Comparison of ENCODE assay signal across 7 cellular contexts in the genomic region with DNA sequence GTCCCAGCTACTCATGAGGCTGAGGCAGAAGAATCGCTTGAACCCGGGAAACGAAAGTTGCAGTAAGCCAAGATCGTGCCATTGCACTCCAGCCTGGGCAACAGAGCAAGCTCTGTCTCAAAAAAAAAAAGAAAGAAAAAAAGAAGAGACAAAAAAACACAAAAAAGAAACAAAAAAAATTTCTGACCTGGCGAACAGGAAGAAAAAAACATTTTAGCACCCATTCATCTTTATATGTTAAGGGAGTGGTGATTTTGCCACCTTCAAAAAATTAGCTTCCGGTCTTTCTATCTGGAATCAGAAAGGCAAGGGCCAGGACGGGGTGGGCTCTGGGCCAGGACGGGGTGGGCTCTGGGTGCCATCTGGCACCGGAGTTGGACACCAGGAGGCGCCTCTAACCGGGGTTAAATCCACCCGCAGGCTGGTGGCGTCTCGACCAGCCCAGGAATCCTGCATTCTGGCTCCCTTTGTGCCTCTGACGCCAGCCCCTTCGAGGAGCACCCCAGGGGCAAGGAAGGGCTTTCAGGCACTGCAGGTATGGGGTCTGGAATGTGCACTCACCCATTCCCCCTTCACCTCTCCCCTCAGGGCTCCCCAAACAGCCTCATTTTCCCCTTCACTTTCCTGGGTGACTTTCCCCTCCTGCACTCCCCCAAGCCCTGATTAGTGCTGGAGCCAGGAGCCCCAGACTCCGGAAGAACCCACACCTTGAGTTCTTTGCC. TPM values are rescaled to one million over a fixed set of nuclear protein-coding genes. Genes with fewer than 3 reads are reported as not detected.
DNase-seq lines count a peak whose midpoint lies in the region; ATAC-seq, FAIRE-seq and TF ChIP-seq lines count a peak whose summit lies in the region.

No MANE protein-coding gene starts in this region.

- no peak overlapping the region for H3K4ac ChIP-seq in H1 (replicated peaks; ENCODE audit: insufficient read length, low read depth, low read length)

- H2AFZ ChIP-seq in H1 (ENCODE audit: low read length), result peak overlapping the region; percentile 87

- no peak overlapping the region for H2BK20ac ChIP-seq in H1 (ENCODE audit: low read length)

- H3K23me2 ChIP-seq in H1 (ENCODE audit: low read depth, low read length), result no peaks in the 10 kb centered on the region

- TF ChIP-seq EP300 in H1 (IDR thresholded peaks at IDR 0.05; ENCODE audit: borderline replicate concordance in 1 of 2, low read depth in 2 of 2, low read length in 2 of 2), result no peak; a peak in 1 of 3 replicates

- peak overlapping the region; percentile 2 for H4K5ac ChIP-seq in H1 (ENCODE audit: insufficient read length, low read depth, low read length)

- no peaks in the 10 kb centered on the region for H3K36me3 ChIP-seq in H1 (ENCODE audit: control insufficient read depth in 2 of 4, insufficient read depth in 4 of 4, low read length in 3 of 4)

- H4K8ac ChIP-seq in H1 (ENCODE audit: extremely low read depth, insufficient read depth, low read length), result peak overlapping the region; percentile 28; the same call in 1 of the 2 replicates

- H3K18ac ChIP-seq in H1 (ENCODE audit: extremely low read depth, low read length), result no peak overlapping the region

- ATAC-seq in HG03521 (IDR thresholded peaks at IDR 0.05; ENCODE audit: unreplicated experiment), result no peak

- no peak overlapping the region for H3K23ac ChIP-seq in H1 (ENCODE audit: insufficient read length)

- no peak for FAIRE-seq in H1 (lab: Jason Lieb, UNC)

- H3K56ac ChIP-seq in H1 (replicated peaks; ENCODE audit: insufficient read length, low read depth, low read length), result no peak overlapping the region

- H3K9ac ChIP-seq in H1 (replicated peaks in 1 of 4; ENCODE audit: extremely low read depth in 1 of 4, low read depth in 3 of 4, low read length in 3 of 4), result no peak overlapping the region

- peak overlapping the region in 1 of 2 experiments; percentile 54; a peak in 3 of 4 replicates for H3K4me2 ChIP-seq in H1 (ENCODE audit: insufficient read depth in 1 of 2, low read depth in 2 of 2, low read length in 2 of 2)

- H2BK12ac ChIP-seq in H1 (ENCODE audit: low read depth, low read length), result 0 out of 2 replicates have a peak overlapping the region, but pooled peaks have one; percentile 88

- no peaks in the 10 kb centered on the region for H3K9me3 ChIP-seq in H1 (ENCODE audit: insufficient read depth in 2 of 2, low read depth in 1 of 2, low read length in 1 of 2)

- CTCF ChIA-PET in H1 (lab: Charles Lee; ENCODE audit: partially characterized antibody), result interaction anchor here (0.6 to 6.6 kb wide), 17 partner anchors 11 to 507 kb away, joined by 3 to 70 read pairs (median 4); a partner anchor contains a TSS

- 0 out of 2 replicates have a peak overlapping the region, but pooled peaks have one; percentile 11 for H3K27ac ChIP-seq in H1 (ENCODE audit: low read depth, low read length)

- in situ Hi-C loops in GM13976 (cut with MboI; ENCODE audit: low sequenced_read_pairs, unreplicated experiment), result loop anchor here (5.0 kb wide), 1 partner anchor 77 kb away; no protein-coding TSS in a partner anchor

- H4K91ac ChIP-seq in H1 (replicated peaks; ENCODE audit: insufficient read length, low read length), result peak overlapping the region; percentile 96

- H3K27me3 ChIP-seq in H1 (replicated peaks in 1 of 4; ENCODE audit: control insufficient read depth in 3 of 4, extremely low read depth in 1 of 4, insufficient read depth in 3 of 4, low read length in 3 of 4), result no peaks in the 10 kb centered on the region; a peak in 2 of 7 replicates

- POLR2A ChIA-PET in H1 (lab: Charles Lee; ENCODE audit: partially characterized antibody), result interaction anchor here (1.0 to 6.6 kb wide), 4 partner anchors 10 to 64 kb away, joined by 3 to 56 read pairs (median 13); a partner anchor contains a TSS

- peak; percentile 75 for DNase-seq in GM13976 (ENCODE audit: low spot score)
- peak; percentile 39 for DNase-seq in NCI-H774 (lab: John Stamatoyannopoulos, UW)
- DNase-seq in activated CD8-positive, alpha-beta memory T cell treated with anti-CD3 and anti-CD28 coated beads for 24 hours, result peak; percentile 88
- peak in 1 of 2 experiments; percentile 88 for DNase-seq in H1 (ENCODE audit: low read depth in 1 of 2, low spot score in 2 of 2)
- DNase-seq in mucosa of gallbladder (ENCODE audit: low spot score), result peak; percentile 77
- peak; percentile 42 to 62 for DNase-seq in stimulated activated CD8-positive, alpha-beta memory T cell treated with anti-CD3 and anti-CD28 coated beads, Interleukin-7, amount 100 ng/mL, for 1 hour (ENCODE audit: low read depth in 2 of 2)

- no peaks in the 10 kb centered on the region for H4K20me1 ChIP-seq in H1 (replicated peaks in 1 of 2; ENCODE audit: control insufficient read depth in 1 of 2, insufficient read depth in 2 of 2, low read length in 2 of 2)

- WGBS in H1 (ENCODE audit: extremely low coverage in 1 of 2, insufficient coverage in 1 of 2, insufficient read length in 1 of 2, insufficient replicate concordance in 2 of 2, low coverage in 1 of 2, low lambda C conversion rate in 2 of 2, missing lambda C conversion rate in 1 of 2), 2 experiments, result 35% methylated on average over 16 of the region's 17 CpGs; no CpG with 5 or more reads in 1 of the 2 experiments

- peak overlapping the region in 1 of 4 experiments; percentile 7; a peak in 1 of 8 replicates for H3K4me3 ChIP-seq in H1 (ENCODE audit: extremely low read depth in 1 of 4, insufficient read depth in 2 of 4, low read depth in 3 of 4, low read length in 4 of 4)

- H3K79me2 ChIP-seq in H1 (ENCODE audit: control insufficient read depth in 1 of 2, insufficient read depth in 2 of 2, low read length in 2 of 2), result no peaks in the 10 kb centered on the region

- no peak overlapping the region; the same call in 1 of the 2 replicates for H2BK5ac ChIP-seq in H1 (ENCODE audit: low read depth, low read length)

- TF ChIP-seq RAD21 in H1 (IDR thresholded peaks at IDR 0.05 in 1 of 2, conservative IDR thresholded peaks at IDR 0.05 in 1 of 2; ENCODE audit: low read depth in 2 of 2, low read length in 2 of 2), result peak; percentile 78 to 82

- H3K79me1 ChIP-seq in H1 (ENCODE audit: low read depth, low read length), result no peaks in the 10 kb centered on the region

- H2BK15ac ChIP-seq in H1 (ENCODE audit: low read length), result no peak overlapping the region

- no peak for TF ChIP-seq POLR2A in H1 (IDR thresholded peaks at IDR 0.05; ENCODE audit: control extremely low read depth in 1 of 2, low read depth in 2 of 2, low read length in 2 of 2)

- no peak overlapping the region for H3K14ac ChIP-seq in H1 (ENCODE audit: insufficient read length)

- no peak overlapping the region for H2BK120ac ChIP-seq in H1 (replicated peaks; ENCODE audit: low read depth, low read length)

- H3K4me1 ChIP-seq in H1 (replicated peaks in 1 of 4; ENCODE audit: control insufficient read depth in 3 of 4, insufficient read depth in 4 of 4, low read length in 3 of 4), result peaks cover 0 to 3% (median 2%) of the 10 kb centered on the region in 4 experiments; a peak in 4 of 7 replicates

- no peak overlapping the region for H2AK5ac ChIP-seq in H1 (ENCODE audit: low read depth, low read length)

- peak; percentile 57 for TF ChIP-seq CTCF in GM13976 (IDR thresholded peaks at IDR 0.05; ENCODE audit: borderline replicate concordance, control extremely low read depth, extremely low read depth, insufficient read depth, missing control alignments)
- peak; percentile 65 to 82 (median 80) for TF ChIP-seq CTCF in H1 (IDR thresholded peaks at IDR 0.05; ENCODE audit: control extremely low read depth in 1 of 3, insufficient read depth in 1 of 3, low read depth in 1 of 3, low read length in 3 of 3)

TF ChIP-seq in H1, 55 proteins besides CTCF, POLR2A, EP300 and RAD21 (continues in another document):
- TF ChIP-seq JUND (IDR thresholded peaks at IDR 0.05; ENCODE audit: low read length) (0 out of 2 replicates have a peak, but pooled peaks have one; percentile 10), YY1 (IDR thresholded peaks at IDR 0.05; ENCODE audit: low read depth, low read length) (no peak; the same call in 1 of the 2 replicates), CHD2 (IDR thresholded peaks at IDR 0.05; ENCODE audit: low read length) (peak; percentile 38; the same call in 1 of the 2 replicates), TCF12 (IDR thresholded peaks at IDR 0.05; ENCODE audit: low read depth, low read length) (no peak), CEBPB (IDR thresholded peaks at IDR 0.05; ENCODE audit: low read depth, low read length) (no peak)

RNA-seq across cellular contexts. Expression of a gene that starts 10.4 kb away (rescaled TPM):
- 31.1 and 32.7 TPM in 2 replicates for total RNA-seq in H1 (2021; fragmentation: NEBNext Ultra II Directional; extraction: Animal tissue kit (Norgen Biotek cat#: 25700))
- polyA plus RNA-seq in H1 (2011; rRNA removed), result 12.2 and 23.2 TPM in 2 replicates
- polyA plus RNA-seq in H1 (2011; cell fraction: cytosol; rRNA removed), result 10.9 TPM
- 21.2 TPM for polyA plus RNA-seq in H1 (2011; cell fraction: nucleus; rRNA removed)
- 13.1 to 23.1 TPM (median 21.0 TPM) in 4 replicates for polyA plus RNA-seq in H1 (2012, experiment 1 of 2)
- 20.0 TPM for polyA plus RNA-seq in H1 (2012, experiment 2 of 2)
- 17.0 TPM for polyA plus RNA-seq in H1 (2013, experiment 1 of 2)
- polyA plus RNA-seq in H1 (2013, experiment 2 of 2), result 17.3 TPM
- polyA minus RNA-seq in H1 (2011; rRNA and poly(A)+ RNA removed), result 8.9 and 10.8 TPM in 2 replicates
- 23.9 TPM for polyA minus RNA-seq in H1 (2011; cell fraction: cytosol; rRNA and poly(A)+ RNA removed)
- polyA minus RNA-seq in H1 (2011; cell fraction: nucleus; rRNA and poly(A)+ RNA removed), result 13.5 TPM
- 11.2 TPM for total RNA-seq in mucosa of gallbladder

RNA-seq across cellular contexts. Expression of a gene that starts 10.6 kb away (rescaled TPM):
- 104 and 116 TPM in 2 replicates for total RNA-seq in H1 (2021; fragmentation: NEBNext Ultra II Directional; extraction: Animal tissue kit (Norgen Biotek cat#: 25700))
- polyA plus RNA-seq in H1 (2011; rRNA removed), result 169 and 193 TPM in 2 replicates
- 245 TPM for polyA plus RNA-seq in H1 (2011; cell fraction: cytosol; rRNA removed)
- polyA plus RNA-seq in H1 (2011; cell fraction: nucleus; rRNA removed), result 182 TPM
- 163 to 238 TPM (median 229 TPM) in 4 replicates for polyA plus RNA-seq in H1 (2012, experiment 1 of 2)
- 247 TPM for polyA plus RNA-seq in H1 (2012, experiment 2 of 2)
- polyA plus RNA-seq in H1 (2013, experiment 1 of 2), result 287 TPM
- 294 TPM for polyA plus RNA-seq in H1 (2013, experiment 2 of 2)
- polyA minus RNA-seq in H1 (2011; rRNA and poly(A)+ RNA removed), result 41.1 and 45.8 TPM in 2 replicates
- polyA minus RNA-seq in H1 (2011; cell fraction: cytosol; rRNA and poly(A)+ RNA removed), result 65.8 TPM
- polyA minus RNA-seq in H1 (2011; cell fraction: nucleus; rRNA and poly(A)+ RNA removed), result 48.6 TPM
- 91.3 TPM for total RNA-seq in mucosa of gallbladder

RNA-seq across cellular contexts. Expression of a gene that starts 20.6 kb away (rescaled TPM):
- total RNA-seq in H1 (2021; fragmentation: NEBNext Ultra II Directional; extraction: Animal tissue kit (Norgen Biotek cat#: 25700)), result 21.7 and 24.5 TPM in 2 replicates
- polyA plus RNA-seq in H1 (2011; rRNA removed), result 29.5 and 44.6 TPM in 2 replicates
- 35.0 TPM for polyA plus RNA-seq in H1 (2011; cell fraction: cytosol; rRNA removed)
- polyA plus RNA-seq in H1 (2011; cell fraction: nucleus; rRNA removed), result 91.3 TPM
- polyA plus RNA-seq in H1 (2012, experiment 1 of 2), result 14.6 to 20.0 TPM (median 18.0 TPM) in 4 replicates
- 21.8 TPM for polyA plus RNA-seq in H1 (2012, experiment 2 of 2)
- polyA plus RNA-seq in H1 (2013, experiment 1 of 2), result 21.4 TPM
- polyA plus RNA-seq in H1 (2013, experiment 2 of 2), result 20.1 TPM
- polyA minus RNA-seq in H1 (2011; rRNA and poly(A)+ RNA removed), result 14.9 and 18.8 TPM in 2 replicates
- polyA minus RNA-seq in H1 (2011; cell fraction: cytosol; rRNA and poly(A)+ RNA removed), result 22.0 TPM
- polyA minus RNA-seq in H1 (2011; cell fraction: nucleus; rRNA and poly(A)+ RNA removed), result 18.2 TPM
- 59.4 TPM for total RNA-seq in mucosa of gallbladder
